In the genomic region with DNA sequence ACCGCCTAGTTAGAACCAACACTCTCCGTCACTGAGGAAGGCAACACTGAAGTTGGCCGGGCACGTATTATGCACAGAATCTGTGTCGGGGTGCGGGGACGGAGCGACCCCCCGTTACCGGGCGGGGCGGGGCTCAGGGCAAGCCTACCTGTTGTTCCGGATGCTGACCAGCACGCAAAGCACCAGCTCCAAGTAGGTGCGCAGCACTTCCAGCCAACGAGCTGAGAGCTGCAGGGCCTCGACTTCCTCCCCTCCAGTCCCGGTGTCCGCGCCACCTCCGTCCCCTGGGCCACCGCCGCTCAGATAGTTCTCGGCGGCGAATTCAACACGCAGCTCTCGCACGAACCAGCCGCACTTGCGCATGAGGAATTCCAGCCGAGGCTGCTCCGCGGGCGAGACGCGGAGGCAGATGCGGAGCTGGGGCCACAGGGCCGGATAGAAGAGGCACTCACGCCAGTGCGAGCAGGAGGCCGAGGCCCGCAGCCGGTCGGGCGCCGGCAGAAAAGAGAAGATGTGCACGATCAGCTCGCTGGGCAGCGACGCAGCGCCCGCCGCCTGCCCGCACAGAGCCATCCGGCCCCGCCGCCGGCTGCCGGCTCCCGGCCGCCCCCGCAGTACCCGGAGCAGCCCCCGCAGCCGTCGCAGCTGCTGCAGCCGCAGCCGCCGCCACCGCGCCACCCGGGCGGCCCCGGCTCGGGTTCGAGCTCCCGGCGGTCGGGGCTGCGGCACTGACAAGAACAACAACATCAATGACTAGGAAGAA, we compare ENCODE assay signal across 8 cellular contexts. TPM values are rescaled to one million over a fixed set of nuclear protein-coding genes. Genes with fewer than 3 reads are reported as not detected.
DNase-seq lines count a peak whose midpoint lies in the region; ATAC-seq and TF ChIP-seq lines count a peak whose summit lies in the region.

No MANE protein-coding gene starts in this region.

- TF ChIP-seq CTCF in BE2C (IDR thresholded peaks at IDR 0.05; ENCODE audit: low read depth, low read length) = no peak

- DNase-seq in BE2C (peak; percentile 39), SJCRH30 (peak; percentile 28 to 50), right cardiac atrium (peak; percentile 54 to 78 (median 77)), sciatic nerve (ENCODE audit: low spot score) (peak; percentile 73), LoVo (ENCODE audit: low spot score) (no peak)

- 0 to 1% (median 1%) methylated on average over 67 to 81 of the region's 81 CpGs for WGBS in adipose tissue, 3 donors
- WGBS in right cardiac atrium = under 1% methylated on average over 81 of the region's 81 CpGs

- H3K4me3 ChIP-seq in BE2C (ENCODE audit: low read depth, low read length) (peak overlapping the region; percentile 85), SJCRH30 (peak overlapping the region; percentile 97), right cardiac atrium (ENCODE audit: low read length) (peak overlapping the region; percentile 83)

- peak; percentile 1 for ATAC-seq in GM18870 (IDR thresholded peaks at IDR 0.05; ENCODE audit: unreplicated experiment)
- ATAC-seq in HG03108 (IDR thresholded peaks at IDR 0.05; ENCODE audit: unreplicated experiment) = peak; percentile 15
- no peak for ATAC-seq in right cardiac atrium
- no peak for ATAC-seq in sciatic nerve

- no peaks in the 10 kb centered on the region for H3K27me3 ChIP-seq in BE2C
- H3K27me3 ChIP-seq in SJCRH30 = no peaks in the 10 kb centered on the region
- no peaks in the 10 kb centered on the region for H3K27me3 ChIP-seq in right cardiac atrium (ENCODE audit: control insufficient read depth, insufficient read depth)

- H3K4me1 ChIP-seq in BE2C (no peaks in the 10 kb centered on the region), SJCRH30 (no peaks in the 10 kb centered on the region), right cardiac atrium (ENCODE audit: control insufficient read depth, insufficient read depth, low read length) (peaks cover 2% of the 10 kb centered on the region)

- H3K36me3 ChIP-seq in BE2C = no peaks in the 10 kb centered on the region
- no peaks in the 10 kb centered on the region for H3K36me3 ChIP-seq in SJCRH30

- H3K9me3 ChIP-seq in BE2C (no peaks in the 10 kb centered on the region; the same call in 1 of the 2 replicates), SJCRH30 (replicated peaks) (no peaks in the 10 kb centered on the region), right cardiac atrium (ENCODE audit: control insufficient read depth, low read length) (no peaks in the 10 kb centered on the region)

- intact Hi-C loops in right cardiac atrium (cut with DNase I) = loop anchor here in 2 of 4 donors (5.0 to 10.0 kb wide), 2 partner anchors 257 to 259 kb away; a partner anchor contains a TSS
- intact Hi-C loops in sciatic nerve (cut with DNase I) = no loop called here

- H3K27ac ChIP-seq in SJCRH30 (peak overlapping the region; percentile 100), adipose tissue (ENCODE audit: low read depth, low read length) (peak overlapping the region; percentile 100), right cardiac atrium (ENCODE audit: low read length) (peak overlapping the region; percentile 100)

RNA-seq across cellular contexts. Expression of a gene that starts 0.6 kb away (rescaled TPM):
- polyA plus RNA-seq in BE2C (2012; ENCODE audit: insufficient read depth, insufficient read length, low read depth) = 13.0 TPM
- total RNA-seq in SJCRH30 (2014; rRNA removed; shearing (Covaris generic)) = 15.3 TPM in 2 replicates
- polyA plus RNA-seq in adipose tissue (1 to 10 TPM; 2.8 to 7.0 (median 6.1) TPM), right cardiac atrium (4.0 TPM)
- total RNA-seq in right cardiac atrium (1 to 10 TPM; 5.3 to 6.7 (median 5.7) TPM), sciatic nerve (12.0 TPM)

Comparison
In these comparisons a context has a peak if more than half of its experiments do, and no peak if none do; other contexts are left out.
1. ATAC-seq: peak in GM18870 (single experiment) and HG03108 (single experiment); none in right cardiac atrium (0 of 2) and sciatic nerve (single experiment).
2. Peak in every context shown above with its lines, with median percentiles within 50 percentile points of each other: H3K4me3 ChIP-seq and H3K27ac ChIP-seq.